8 cellular contexts compared by ENCODE assay signal in the genomic region with DNA sequence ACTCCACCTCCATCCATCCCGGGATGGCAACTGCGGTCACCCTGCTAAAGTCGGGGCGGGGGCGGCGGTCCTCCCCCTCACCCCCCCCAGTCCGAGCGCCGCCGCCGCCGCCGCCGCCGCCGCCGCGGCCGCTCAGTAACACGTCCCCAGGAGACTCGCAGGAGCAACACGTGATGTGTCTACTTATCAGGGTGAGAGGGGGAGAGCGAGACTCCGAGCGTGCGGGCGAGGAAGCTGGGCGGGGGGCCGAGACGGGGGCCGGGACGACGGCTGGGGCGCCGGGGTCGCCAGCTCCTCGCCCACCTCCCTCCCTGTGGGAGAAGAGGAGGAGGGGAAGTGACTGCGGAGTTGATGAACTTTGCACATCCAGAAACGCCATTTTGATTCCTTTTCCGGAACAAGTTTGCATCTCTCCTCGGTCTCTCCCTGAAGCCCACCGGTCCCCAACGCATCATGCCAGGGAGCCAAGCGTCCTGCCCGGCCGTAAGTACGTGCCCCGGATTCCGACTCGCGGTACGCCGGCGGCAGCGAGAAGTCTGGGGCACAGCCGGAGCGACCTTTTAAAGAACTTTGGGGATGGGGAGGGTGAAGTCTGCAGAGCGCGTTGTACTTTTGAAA. TPM values are rescaled to one million over a fixed set of nuclear protein-coding genes. Genes with fewer than 3 reads are reported as not detected.
DNase-seq lines count a peak whose midpoint lies in the region; ATAC-seq, FAIRE-seq and TF ChIP-seq lines count a peak whose summit lies in the region.

TSS of gene RREB1 (plus strand) at position 384 of the 618 bp plus-strand sequence. CDS start 73,951 bp downstream, outside the sequence.

- H3K27ac ChIP-seq in H1 (ENCODE audit: low read depth, low read length), result no peak within 1 kb of the TSS
- peak within 1 kb of the TSS; percentile 68 for H3K27ac ChIP-seq in mesendoderm (ENCODE audit: low read depth, low read length)

- H4K5ac ChIP-seq in H1 (ENCODE audit: insufficient read length, low read depth, low read length) (peak within 1 kb of the TSS; percentile 94), mesendoderm (ENCODE audit: low read length) (no peak within 1 kb of the TSS)

- H2BK15ac ChIP-seq in H1 (ENCODE audit: low read length), result 0 out of 2 replicates have a peak within 1 kb of the TSS, but pooled peaks have one; percentile 95
- peak within 1 kb of the TSS; percentile 86 for H2BK15ac ChIP-seq in mesendoderm (replicated peaks; ENCODE audit: low read depth)

- H3K56ac ChIP-seq in H1 (replicated peaks; ENCODE audit: insufficient read length, low read depth, low read length) (peak within 1 kb of the TSS; percentile 89), mesendoderm (ENCODE audit: low read length) (peak within 1 kb of the TSS; percentile 99)

- H3K23me2 ChIP-seq in H1 (ENCODE audit: low read depth, low read length), result peaks cover 7% of the 10 kb centered on the region; the same call in 1 of the 2 replicates

- peak within 1 kb of the TSS; percentile 99 for H4K91ac ChIP-seq in H1 (replicated peaks; ENCODE audit: insufficient read length, low read length)

- no peak within 1 kb of the TSS for H2AK5ac ChIP-seq in H1 (ENCODE audit: low read depth, low read length)
- no peak within 1 kb of the TSS for H2AK5ac ChIP-seq in mesendoderm (ENCODE audit: low read length)

- DNase-seq in A172 (ENCODE audit: low spot score) (peak; percentile 37), NCI-H69 (lab: John Stamatoyannopoulos, UW) (peak; percentile 88), H1 (ENCODE audit: low read depth in 1 of 2, low spot score in 2 of 2) (peak in 1 of 2 experiments; percentile 74), mesendoderm (peak; percentile 82)
- DNase-seq in activated CD8-positive, alpha-beta memory T cell treated with anti-CD3 and anti-CD28 coated beads for 24 hours, result peak; percentile 87
- DNase-seq in stimulated activated CD8-positive, alpha-beta memory T cell treated with anti-CD3 and anti-CD28 coated beads, Interleukin-7, amount 100 ng/mL, for 4 hours (ENCODE audit: low read depth in 2 of 2), result peak; percentile 43 to 66

- H4K8ac ChIP-seq in H1 (ENCODE audit: extremely low read depth, insufficient read depth, low read length), result peak within 1 kb of the TSS; percentile 91
- peak within 1 kb of the TSS; percentile 87 for H4K8ac ChIP-seq in mesendoderm (ENCODE audit: low read depth, low read length)

- H3K36me3 ChIP-seq in H1 (ENCODE audit: control insufficient read depth in 2 of 4, insufficient read depth in 4 of 4, low read length in 3 of 4), result no peaks in the 10 kb centered on the region
- H3K36me3 ChIP-seq in mesendoderm (ENCODE audit: control insufficient read depth, insufficient read depth, low read length), result no peaks in the 10 kb centered on the region

- H2BK12ac ChIP-seq in H1 (ENCODE audit: low read depth, low read length), result peak within 1 kb of the TSS; percentile 96

- no peak for TF ChIP-seq RAD21 in H1 (IDR thresholded peaks at IDR 0.05 in 1 of 2, conservative IDR thresholded peaks at IDR 0.05 in 1 of 2; ENCODE audit: low read depth in 2 of 2, low read length in 2 of 2)

- peaks cover 11 to 18% of the 10 kb centered on the region in 2 experiments for H4K20me1 ChIP-seq in H1 (replicated peaks in 1 of 2; ENCODE audit: control insufficient read depth in 1 of 2, insufficient read depth in 2 of 2, low read length in 2 of 2)

- TF ChIP-seq POLR2A in H1 (IDR thresholded peaks at IDR 0.05; ENCODE audit: control extremely low read depth in 1 of 2, low read depth in 2 of 2, low read length in 2 of 2), result no peak; a peak in 1 of 3 replicates

- H3K4ac ChIP-seq in H1 (replicated peaks; ENCODE audit: insufficient read length, low read depth, low read length) (peak within 1 kb of the TSS; percentile 93), mesendoderm (ENCODE audit: low read depth, low read length) (peak within 1 kb of the TSS; percentile 93)

- WGBS in H1 (ENCODE audit: extremely low coverage in 1 of 2, insufficient coverage in 1 of 2, insufficient read length in 1 of 2, insufficient replicate concordance in 2 of 2, low coverage in 1 of 2, low lambda C conversion rate in 2 of 2, missing lambda C conversion rate in 1 of 2), 2 experiments, result 3% methylated on average over 22 of the region's 59 CpGs; no CpG with 5 or more reads in 1 of the 2 experiments
- no CpG with 5 or more reads among the region's 59 CpGs for WGBS in mesendoderm (ENCODE audit: extremely low coverage, insufficient coverage, low lambda C conversion rate)

- H3K18ac ChIP-seq in H1 (ENCODE audit: extremely low read depth, low read length), result peak within 1 kb of the TSS; percentile 95
- H3K18ac ChIP-seq in mesendoderm (ENCODE audit: low read length), result peak within 1 kb of the TSS; percentile 92

- peak within 1 kb of the TSS; percentile 67 for H2BK120ac ChIP-seq in H1 (replicated peaks; ENCODE audit: low read depth, low read length)
- H2BK120ac ChIP-seq in mesendoderm (ENCODE audit: low read depth, low read length), result peak within 1 kb of the TSS; percentile 88

- no peak within 1 kb of the TSS for H2BK20ac ChIP-seq in H1 (ENCODE audit: low read length)

- H3K4me2 ChIP-seq in H1 (ENCODE audit: insufficient read depth in 1 of 2, low read depth in 2 of 2, low read length in 2 of 2), result peak within 1 kb of the TSS; percentile 73 to 96
- peak within 1 kb of the TSS; percentile 63 for H3K4me2 ChIP-seq in mesendoderm (ENCODE audit: low read length)

- ATAC-seq in GM18520 (IDR thresholded peaks at IDR 0.05; ENCODE audit: unreplicated experiment) (peak; percentile 56), HG03045 (IDR thresholded peaks at IDR 0.05; ENCODE audit: unreplicated experiment) (peak; percentile 56)

- H3K4me3 ChIP-seq in H1 (ENCODE audit: extremely low read depth in 1 of 4, insufficient read depth in 2 of 4, low read depth in 3 of 4, low read length in 4 of 4) (peak within 1 kb of the TSS; percentile 88 to 100 (median 96)), mesendoderm (ENCODE audit: low read length) (peak within 1 kb of the TSS; percentile 79)

- H3K79me2 ChIP-seq in H1 (ENCODE audit: control insufficient read depth in 1 of 2, insufficient read depth in 2 of 2, low read length in 2 of 2) (peaks cover 5 to 33% of the 10 kb centered on the region in 2 experiments; a peak in 3 of 4 replicates), mesendoderm (ENCODE audit: control insufficient read depth, insufficient read depth, low read length) (peaks cover 23% of the 10 kb centered on the region)

- no peak for TF ChIP-seq CTCF in H1 (IDR thresholded peaks at IDR 0.05; ENCODE audit: control extremely low read depth in 1 of 3, insufficient read depth in 1 of 3, low read depth in 1 of 3, low read length in 3 of 3)

- H2BK5ac ChIP-seq in H1 (ENCODE audit: low read depth, low read length) (peak within 1 kb of the TSS; percentile 88; the same call in 1 of the 2 replicates), mesendoderm (ENCODE audit: low read length) (peak within 1 kb of the TSS; percentile 95)

- H3K23ac ChIP-seq in H1 (ENCODE audit: insufficient read length) (no peak within 1 kb of the TSS), mesendoderm (ENCODE audit: low read length) (peak within 1 kb of the TSS; percentile 100)

- no peaks in the 10 kb centered on the region for H3K9me3 ChIP-seq in H1 (ENCODE audit: insufficient read depth in 2 of 2, low read depth in 1 of 2, low read length in 1 of 2)

- H3K27me3 ChIP-seq in H1 (replicated peaks in 1 of 4; ENCODE audit: control insufficient read depth in 3 of 4, extremely low read depth in 1 of 4, insufficient read depth in 3 of 4, low read length in 3 of 4) (peaks cover 0 to 27% (median 12%) of the 10 kb centered on the region in 4 experiments; a peak in 6 of 7 replicates), mesendoderm (ENCODE audit: insufficient read depth, low read length, poor library complexity) (no peaks in the 10 kb centered on the region)

- H3K79me1 ChIP-seq in H1 (ENCODE audit: low read depth, low read length) (peaks cover 1% of the 10 kb centered on the region; the same call in 1 of the 2 replicates), mesendoderm (ENCODE audit: low read length) (peaks cover 9% of the 10 kb centered on the region)

- peak within 1 kb of the TSS; percentile 73 to 80 (median 77) for H3K9ac ChIP-seq in H1 (replicated peaks in 1 of 4; ENCODE audit: extremely low read depth in 1 of 4, low read depth in 3 of 4, low read length in 3 of 4)
- H3K9ac ChIP-seq in mesendoderm (ENCODE audit: low read length), result peak within 1 kb of the TSS; percentile 96

- POLR2A ChIA-PET in H1 (lab: Charles Lee; ENCODE audit: partially characterized antibody), result interaction anchor here (0.7 to 2.3 kb wide), 10 partner anchors 9 to 383 kb away, joined by 3 to 11 read pairs (median 3); no protein-coding TSS in a partner anchor

- peak within 1 kb of the TSS; percentile 93 for H2AFZ ChIP-seq in H1 (ENCODE audit: low read length)

- CTCF ChIA-PET in H1 (lab: Charles Lee; ENCODE audit: partially characterized antibody), result no interaction called here

- FAIRE-seq in H1 (lab: Jason Lieb, UNC), result no peak

- H3K14ac ChIP-seq in H1 (ENCODE audit: insufficient read length), result peak within 1 kb of the TSS; percentile 58

- TF ChIP-seq EP300 in H1 (IDR thresholded peaks at IDR 0.05; ENCODE audit: borderline replicate concordance in 1 of 2, low read depth in 2 of 2, low read length in 2 of 2), result no peak

- H3K4me1 ChIP-seq in H1 (replicated peaks in 1 of 4; ENCODE audit: control insufficient read depth in 3 of 4, insufficient read depth in 4 of 4, low read length in 3 of 4) (peaks cover 6 to 14% (median 7%) of the 10 kb centered on the region in 4 experiments), mesendoderm (ENCODE audit: control insufficient read depth, low read depth, low read length) (peaks cover 9% of the 10 kb centered on the region)

TF ChIP-seq in H1, 55 proteins besides CTCF, POLR2A, EP300 and RAD21 (continues in another document):
- TF ChIP-seq, protein P1, sequence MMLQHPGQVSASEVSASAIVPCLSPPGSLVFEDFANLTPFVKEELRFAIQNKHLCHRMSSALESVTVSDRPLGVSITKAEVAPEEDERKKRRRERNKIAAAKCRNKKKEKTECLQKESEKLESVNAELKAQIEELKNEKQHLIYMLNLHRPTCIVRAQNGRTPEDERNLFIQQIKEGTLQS (IDR thresholded peaks at IDR 0.05; ENCODE audit: insufficient read depth, low read depth, low read length), result no peak
- TF ChIP-seq YY1 (IDR thresholded peaks at IDR 0.05; ENCODE audit: low read depth, low read length) (peak; percentile 88), NRF1 (IDR thresholded peaks at IDR 0.05; ENCODE audit: low read depth, low read length) (no peak)

RNA-seq across cellular contexts. Expression of gene RREB1, which starts in this region (rescaled TPM):
- total RNA-seq in A172 (2014; rRNA removed; shearing (Covaris generic)), result 5.1 and 7.3 TPM in 2 replicates
- 30.9 and 34.7 TPM in 2 replicates for total RNA-seq in H1 (2021; fragmentation: NEBNext Ultra II Directional; extraction: Animal tissue kit (Norgen Biotek cat#: 25700))
- polyA plus RNA-seq in H1 (2011; rRNA removed), result 3.9 and 5.6 TPM in 2 replicates
- 3.5 TPM for polyA plus RNA-seq in H1 (2011; cell fraction: cytosol; rRNA removed)
- polyA plus RNA-seq in H1 (2011; cell fraction: nucleus; rRNA removed), result 13.6 TPM
- polyA plus RNA-seq in H1 (2012, experiment 1 of 2), result 11.3 to 15.9 TPM (median 12.9 TPM) in 4 replicates
- polyA plus RNA-seq in H1 (2012, experiment 2 of 2), result 5.0 TPM
- 10.9 TPM for polyA plus RNA-seq in H1 (2013, experiment 1 of 2)
- 10.1 TPM for polyA plus RNA-seq in H1 (2013, experiment 2 of 2)
- polyA minus RNA-seq in H1 (2011; rRNA and poly(A)+ RNA removed), result 19.3 and 22.7 TPM in 2 replicates
- polyA minus RNA-seq in H1 (2011; cell fraction: cytosol; rRNA and poly(A)+ RNA removed), result 17.1 TPM
- polyA minus RNA-seq in H1 (2011; cell fraction: nucleus; rRNA and poly(A)+ RNA removed), result 21.1 TPM
- 12.6 TPM for polyA plus RNA-seq in mesendoderm (2013, experiment 1 of 2)
- 12.0 TPM for polyA plus RNA-seq in mesendoderm (2013, experiment 2 of 2)
